ENCODE assay signal across 1 cellular context in genomic region chr1:107936498-107937481, GRCh38.
A peak's percentile ranks its signal among the peaks of the same experiment; 100 is the strongest.
TF ChIP-seq lines count a peak whose summit lies in the region.

No MANE protein-coding gene starts in this region.

TF ChIP-seq in GM12878, 131 proteins besides CTCF, POLR2A, EP300 and RAD21 (continued from another document):
- TF ChIP-seq, protein P1, sequence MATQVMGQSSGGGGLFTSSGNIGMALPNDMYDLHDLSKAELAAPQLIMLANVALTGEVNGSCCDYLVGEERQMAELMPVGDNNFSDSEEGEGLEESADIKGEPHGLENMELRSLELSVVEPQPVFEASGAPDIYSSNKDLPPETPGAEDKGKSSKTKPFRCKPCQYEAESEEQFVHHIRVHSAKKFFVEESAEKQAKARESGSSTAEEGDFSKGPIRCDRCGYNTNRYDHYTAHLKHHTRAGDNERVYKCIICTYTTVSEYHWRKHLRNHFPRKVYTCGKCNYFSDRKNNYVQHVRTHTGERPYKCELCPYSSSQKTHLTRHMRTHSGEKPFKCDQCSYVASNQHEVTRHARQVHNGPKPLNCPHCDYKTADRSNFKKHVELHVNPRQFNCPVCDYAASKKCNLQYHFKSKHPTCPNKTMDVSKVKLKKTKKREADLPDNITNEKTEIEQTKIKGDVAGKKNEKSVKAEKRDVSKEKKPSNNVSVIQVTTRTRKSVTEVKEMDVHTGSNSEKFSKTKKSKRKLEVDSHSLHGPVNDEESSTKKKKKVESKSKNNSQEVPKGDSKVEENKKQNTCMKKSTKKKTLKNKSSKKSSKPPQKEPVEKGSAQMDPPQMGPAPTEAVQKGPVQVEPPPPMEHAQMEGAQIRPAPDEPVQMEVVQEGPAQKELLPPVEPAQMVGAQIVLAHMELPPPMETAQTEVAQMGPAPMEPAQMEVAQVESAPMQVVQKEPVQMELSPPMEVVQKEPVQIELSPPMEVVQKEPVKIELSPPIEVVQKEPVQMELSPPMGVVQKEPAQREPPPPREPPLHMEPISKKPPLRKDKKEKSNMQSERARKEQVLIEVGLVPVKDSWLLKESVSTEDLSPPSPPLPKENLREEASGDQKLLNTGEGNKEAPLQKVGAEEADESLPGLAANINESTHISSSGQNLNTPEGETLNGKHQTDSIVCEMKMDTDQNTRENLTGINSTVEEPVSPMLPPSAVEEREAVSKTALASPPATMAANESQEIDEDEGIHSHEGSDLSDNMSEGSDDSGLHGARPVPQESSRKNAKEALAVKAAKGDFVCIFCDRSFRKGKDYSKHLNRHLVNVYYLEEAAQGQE (IDR thresholded peaks at IDR 0.05; ENCODE audit: low read depth, low read length), result no peak
- peak; percentile 16 for TF ChIP-seq MEF2B (IDR thresholded peaks at IDR 0.05; ENCODE audit: partially characterized antibody, poor library complexity, severe bottlenecking)
- TF ChIP-seq, protein P2, sequence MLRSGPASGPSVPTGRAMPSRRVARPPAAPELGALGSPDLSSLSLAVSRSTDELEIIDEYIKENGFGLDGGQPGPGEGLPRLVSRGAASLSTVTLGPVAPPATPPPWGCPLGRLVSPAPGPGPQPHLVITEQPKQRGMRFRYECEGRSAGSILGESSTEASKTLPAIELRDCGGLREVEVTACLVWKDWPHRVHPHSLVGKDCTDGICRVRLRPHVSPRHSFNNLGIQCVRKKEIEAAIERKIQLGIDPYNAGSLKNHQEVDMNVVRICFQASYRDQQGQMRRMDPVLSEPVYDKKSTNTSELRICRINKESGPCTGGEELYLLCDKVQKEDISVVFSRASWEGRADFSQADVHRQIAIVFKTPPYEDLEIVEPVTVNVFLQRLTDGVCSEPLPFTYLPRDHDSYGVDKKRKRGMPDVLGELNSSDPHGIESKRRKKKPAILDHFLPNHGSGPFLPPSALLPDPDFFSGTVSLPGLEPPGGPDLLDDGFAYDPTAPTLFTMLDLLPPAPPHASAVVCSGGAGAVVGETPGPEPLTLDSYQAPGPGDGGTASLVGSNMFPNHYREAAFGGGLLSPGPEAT (IDR thresholded peaks at IDR 0.05; ENCODE audit: low read depth), result peak; percentile 45; the same call in 1 of the 2 replicates
TF ChIP-seq in GM12878: peak in this region for 34.
